In the genomic region with DNA sequence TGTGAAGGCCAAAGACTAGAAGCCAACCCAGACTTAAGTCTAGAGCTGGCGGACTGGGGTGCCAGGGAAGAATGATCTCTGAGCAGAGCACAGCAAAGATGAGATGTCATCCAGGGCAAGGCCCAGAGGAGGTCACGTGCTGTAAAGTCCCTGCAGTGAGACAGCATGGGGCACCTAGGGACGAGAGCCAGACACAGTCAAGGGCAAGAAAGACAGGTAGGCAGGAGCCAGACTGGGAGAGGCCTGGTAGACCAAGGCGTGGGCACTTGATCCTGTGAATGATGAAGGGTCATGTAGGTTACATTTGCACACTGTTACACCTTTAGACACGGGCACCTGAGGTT, we compare ENCODE assay signal across 19 cellular contexts.
"Had no signal": no experiment of that assay in that cellular context is flagged by ENCODE, and none has a peak within 500 bp of the region (broad histone marks: within the 10 kb centered on the region; RNA-seq: fewer than 3 reads in every experiment).

No MANE protein-coding gene starts in this region.

- DNase-seq: activated CD4-positive, alpha-beta memory T cell treated with anti-CD3 and anti-CD28 coated beads for 36 hours; activated CD4-positive, alpha-beta T cell treated with anti-CD3 and anti-CD28 coated beads for 36 hours; activated CD8-positive, alpha-beta memory T cell treated with anti-CD3 and anti-CD28 coated beads, Interleukin-2, amount 10 ng/mL, durations not matched to agents 7 days and 5 days; activated T-cell treated with anti-CD3 and anti-CD28 coated beads, Interleukin-2, amount 50 U/mL, for 1 hour; islet precursor cell; mucosa of descending colon; posterior cingulate gyrus; retina; stimulated activated CD4-positive, alpha-beta T cell treated with anti-CD3 and anti-CD28 coated beads, Interleukin-12 subunit alpha, Interleukin-12 subunit beta, amount 100 ng/mL, for 4 hours; stimulated activated CD4-positive, alpha-beta T cell treated with anti-CD3 and anti-CD28 coated beads, Interleukin-2, amount 100 ng/mL, for 24 hours; substantia nigra; uterus; WERI-Rb-1 had no signal

- H3K4me3 ChIP-seq: cardiac muscle cell, lung, mucosa of descending colon, tibial nerve, uterus had no signal

- H3K27me3 Mint-ChIP-seq: activated CD4-positive, alpha-beta memory T cell treated with anti-CD3 and anti-CD28 coated beads for 36 hours; activated CD4-positive, alpha-beta T cell treated with anti-CD3 and anti-CD28 coated beads for 36 hours; activated CD8-positive, alpha-beta memory T cell treated with anti-CD3 and anti-CD28 coated beads, Interleukin-2, amount 10 ng/mL, durations not matched to agents 7 days and 5 days; activated naive CD4-positive, alpha-beta T cell treated with anti-CD3 and anti-CD28 coated beads, Interleukin-2, amount 50 U/mL, for 24 hours had no signal

- H3K4me3 Mint-ChIP-seq: activated CD4-positive, alpha-beta memory T cell treated with anti-CD3 and anti-CD28 coated beads for 36 hours; activated CD4-positive, alpha-beta T cell treated with anti-CD3 and anti-CD28 coated beads for 36 hours; activated CD8-positive, alpha-beta memory T cell treated with anti-CD3 and anti-CD28 coated beads, Interleukin-2, amount 10 ng/mL, durations not matched to agents 7 days and 5 days; activated naive CD4-positive, alpha-beta T cell treated with anti-CD3 and anti-CD28 coated beads, Interleukin-2, amount 50 U/mL, for 24 hours; stimulated activated effector memory CD8-positive, alpha-beta T cell treated with anti-CD3 and anti-CD28 coated beads, Interleukin-12 subunit alpha, Interleukin-12 subunit beta, amount 100 ng/mL, for 72 hours had no signal

- H3K27ac ChIP-seq: cardiac muscle cell, tibial nerve, uterus, WERI-Rb-1 had no signal

- H3K9me3 ChIP-seq: mucosa of descending colon, uterus had no signal

- ATAC-seq: activated CD4-positive, alpha-beta T cell treated with anti-CD3 and anti-CD28 coated beads for 36 hours; activated CD8-positive, alpha-beta memory T cell treated with anti-CD3 and anti-CD28 coated beads, Interleukin-2, amount 10 ng/mL, durations not matched to agents 7 days and 5 days had no signal

- H3K4me1 Mint-ChIP-seq: activated CD4-positive, alpha-beta T cell treated with anti-CD3 and anti-CD28 coated beads for 36 hours; activated CD8-positive, alpha-beta memory T cell treated with anti-CD3 and anti-CD28 coated beads, Interleukin-2, amount 10 ng/mL, durations not matched to agents 7 days and 5 days; activated naive CD4-positive, alpha-beta T cell treated with anti-CD3 and anti-CD28 coated beads, Interleukin-2, amount 50 U/mL, for 24 hours; stimulated activated effector memory CD8-positive, alpha-beta T cell treated with anti-CD3 and anti-CD28 coated beads, Interleukin-12 subunit alpha, Interleukin-12 subunit beta, amount 100 ng/mL, for 72 hours had no signal

- H3K36me3 ChIP-seq: cardiac muscle cell, tibial nerve, uterus, WERI-Rb-1 had no signal

- H3K9me3 Mint-ChIP-seq: activated CD4-positive, alpha-beta memory T cell treated with anti-CD3 and anti-CD28 coated beads for 36 hours; activated naive CD4-positive, alpha-beta T cell treated with anti-CD3 and anti-CD28 coated beads, Interleukin-2, amount 50 U/mL, for 24 hours; stimulated activated effector memory CD8-positive, alpha-beta T cell treated with anti-CD3 and anti-CD28 coated beads, Interleukin-12 subunit alpha, Interleukin-12 subunit beta, amount 100 ng/mL, for 72 hours had no signal

- H3K36me3 Mint-ChIP-seq: activated CD4-positive, alpha-beta memory T cell treated with anti-CD3 and anti-CD28 coated beads for 36 hours; activated CD8-positive, alpha-beta memory T cell treated with anti-CD3 and anti-CD28 coated beads, Interleukin-2, amount 10 ng/mL, durations not matched to agents 7 days and 5 days; activated naive CD4-positive, alpha-beta T cell treated with anti-CD3 and anti-CD28 coated beads, Interleukin-2, amount 50 U/mL, for 24 hours; naive thymus-derived CD8-positive, alpha-beta T cell; stimulated activated effector memory CD8-positive, alpha-beta T cell treated with anti-CD3 and anti-CD28 coated beads, Interleukin-12 subunit alpha, Interleukin-12 subunit beta, amount 100 ng/mL, for 72 hours had no signal

- H3K27ac Mint-ChIP-seq: activated CD4-positive, alpha-beta memory T cell treated with anti-CD3 and anti-CD28 coated beads for 36 hours; activated CD4-positive, alpha-beta T cell treated with anti-CD3 and anti-CD28 coated beads for 36 hours; activated CD8-positive, alpha-beta memory T cell treated with anti-CD3 and anti-CD28 coated beads, Interleukin-2, amount 10 ng/mL, durations not matched to agents 7 days and 5 days; activated naive CD4-positive, alpha-beta T cell treated with anti-CD3 and anti-CD28 coated beads, Interleukin-2, amount 50 U/mL, for 24 hours; stimulated activated effector memory CD8-positive, alpha-beta T cell treated with anti-CD3 and anti-CD28 coated beads, Interleukin-12 subunit alpha, Interleukin-12 subunit beta, amount 100 ng/mL, for 72 hours had no signal

- H3K4me1 ChIP-seq: uterus had no signal

- H3K27me3 ChIP-seq: cardiac muscle cell, tibial nerve, uterus had no signal
